In the genomic region with DNA sequence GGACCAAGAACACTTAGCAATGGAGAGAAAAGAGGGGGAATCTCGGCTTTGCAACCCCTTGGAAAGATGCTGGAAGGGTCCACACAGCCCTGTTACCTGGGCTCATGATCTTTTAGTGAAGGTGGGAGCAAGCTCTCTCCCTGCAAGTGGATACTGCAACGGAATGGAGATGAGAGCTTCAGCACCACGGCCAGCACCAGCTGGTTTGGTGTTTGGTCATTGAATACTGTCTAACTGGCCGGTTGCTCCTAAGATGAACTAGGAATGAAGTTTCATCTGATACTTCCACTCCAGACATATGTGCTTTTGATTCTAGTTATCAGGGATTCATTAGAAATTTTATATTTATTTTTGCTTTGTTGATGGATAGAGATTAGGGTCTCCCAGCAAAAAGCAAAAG, we compare ENCODE assay signal across 11 cellular contexts. TPM values are rescaled to one million over a fixed set of nuclear protein-coding genes. Genes with fewer than 3 reads are reported as not detected.
DNase-seq lines count a peak whose midpoint lies in the region; ATAC-seq and TF ChIP-seq lines count a peak whose summit lies in the region.
"Had no signal": no experiment of that assay in that cellular context is flagged by ENCODE, and none has a peak within 500 bp of the region (broad histone marks: within the 10 kb centered on the region; RNA-seq: fewer than 3 reads in every experiment).

No MANE protein-coding gene starts in this region.

- intact Hi-C loops in left ventricle myocardium superior (cut with micrococcal nuclease), result no loop called here

- H3K36me3 Mint-ChIP-seq in WTC11, result no peaks in the 10 kb centered on the region
- H3K36me3 Mint-ChIP-seq: CD4-positive, alpha-beta memory T cell had no signal

- H3K27me3 Mint-ChIP-seq in WTC11 (ENCODE audit: low read depth), result no peaks in the 10 kb centered on the region

- POLR2A ChIA-PET in WTC11 (lab: Charles Lee), result no interaction called here

- no peak for TF ChIP-seq CTCF in WTC11 (IDR thresholded peaks at IDR 0.05)

- no peak for ATAC-seq in WTC11
- no peak for ATAC-seq in left ventricle myocardium superior
- no peak for ATAC-seq in GM21526 (IDR thresholded peaks at IDR 0.05; ENCODE audit: low FRiP score, unreplicated experiment)
- ATAC-seq: sciatic nerve had no signal

- peak; percentile 11 for DNase-seq in stimulated activated CD4-positive, alpha-beta T cell treated with anti-CD3 and anti-CD28 coated beads, Interleukin-15, amount 100 ng/mL, for 24 hours
- no peak for DNase-seq in stimulated activated CD4-positive, alpha-beta T cell treated with anti-CD3 and anti-CD28 coated beads, Interleukin-4, amount 100 ng/mL, for 1 hour
- DNase-seq in WTC11 (ENCODE audit: low spot score), result peak; percentile 76
- peak; percentile 61 for DNase-seq in left ventricle myocardium superior
- no peak for DNase-seq in NCI-H2227 treated with DMSO at 0.1 percent for 48 hours (lab: John Stamatoyannopoulos, UW)
- no peak for DNase-seq in middle frontal gyrus (ENCODE audit: extremely low spot score, low spot score)
- DNase-seq in NCI-H1048 (lab: John Stamatoyannopoulos, UW), result no peak

- peaks cover 17% of the 10 kb centered on the region for H3K4me1 Mint-ChIP-seq in WTC11

- H3K9me3 Mint-ChIP-seq in WTC11, result no peaks in the 10 kb centered on the region
- H3K9me3 Mint-ChIP-seq: CD4-positive, alpha-beta memory T cell had no signal

- H3K27ac Mint-ChIP-seq in WTC11, result no peak overlapping the region
- H3K27ac Mint-ChIP-seq: CD4-positive, alpha-beta memory T cell had no signal

- H3K4me3 Mint-ChIP-seq in WTC11, result no peak overlapping the region
- H3K4me3 Mint-ChIP-seq: CD4-positive, alpha-beta memory T cell had no signal

- CTCF ChIA-PET in WTC11 (lab: Charles Lee), result interaction anchor here (0.6 to 11.9 kb wide), 10 partner anchors 28 to 270 kb away, joined by 3 to 151 read pairs (median 4); no protein-coding TSS in a partner anchor

TF ChIP-seq in WTC11, 78 proteins besides CTCF, POLR2A, EP300 and RAD21 (continues in another document):
- TF ChIP-seq JUN (CRISPR knock-in tag; IDR thresholded peaks at IDR 0.05), result peak; percentile 33; the same call in 1 of the 2 replicates
- TF ChIP-seq, protein P1, sequence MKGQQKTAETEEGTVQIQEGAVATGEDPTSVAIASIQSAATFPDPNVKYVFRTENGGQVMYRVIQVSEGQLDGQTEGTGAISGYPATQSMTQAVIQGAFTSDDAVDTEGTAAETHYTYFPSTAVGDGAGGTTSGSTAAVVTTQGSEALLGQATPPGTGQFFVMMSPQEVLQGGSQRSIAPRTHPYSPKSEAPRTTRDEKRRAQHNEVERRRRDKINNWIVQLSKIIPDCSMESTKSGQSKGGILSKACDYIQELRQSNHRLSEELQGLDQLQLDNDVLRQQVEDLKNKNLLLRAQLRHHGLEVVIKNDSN (CRISPR knock-in tag; IDR thresholded peaks at IDR 0.05), result 0 out of 2 replicates have a peak, but pooled peaks have one; percentile 17
- TF ChIP-seq ZNF232 (CRISPR knock-in tag; IDR thresholded peaks at IDR 0.05), result no peak
- TF ChIP-seq, protein P2, sequence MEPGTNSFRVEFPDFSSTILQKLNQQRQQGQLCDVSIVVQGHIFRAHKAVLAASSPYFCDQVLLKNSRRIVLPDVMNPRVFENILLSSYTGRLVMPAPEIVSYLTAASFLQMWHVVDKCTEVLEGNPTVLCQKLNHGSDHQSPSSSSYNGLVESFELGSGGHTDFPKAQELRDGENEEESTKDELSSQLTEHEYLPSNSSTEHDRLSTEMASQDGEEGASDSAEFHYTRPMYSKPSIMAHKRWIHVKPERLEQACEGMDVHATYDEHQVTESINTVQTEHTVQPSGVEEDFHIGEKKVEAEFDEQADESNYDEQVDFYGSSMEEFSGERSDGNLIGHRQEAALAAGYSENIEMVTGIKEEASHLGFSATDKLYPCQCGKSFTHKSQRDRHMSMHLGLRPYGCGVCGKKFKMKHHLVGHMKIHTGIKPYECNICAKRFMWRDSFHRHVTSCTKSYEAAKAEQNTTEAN (CRISPR knock-in tag; IDR thresholded peaks at IDR 0.05), result no peak
- TF ChIP-seq, protein P3, sequence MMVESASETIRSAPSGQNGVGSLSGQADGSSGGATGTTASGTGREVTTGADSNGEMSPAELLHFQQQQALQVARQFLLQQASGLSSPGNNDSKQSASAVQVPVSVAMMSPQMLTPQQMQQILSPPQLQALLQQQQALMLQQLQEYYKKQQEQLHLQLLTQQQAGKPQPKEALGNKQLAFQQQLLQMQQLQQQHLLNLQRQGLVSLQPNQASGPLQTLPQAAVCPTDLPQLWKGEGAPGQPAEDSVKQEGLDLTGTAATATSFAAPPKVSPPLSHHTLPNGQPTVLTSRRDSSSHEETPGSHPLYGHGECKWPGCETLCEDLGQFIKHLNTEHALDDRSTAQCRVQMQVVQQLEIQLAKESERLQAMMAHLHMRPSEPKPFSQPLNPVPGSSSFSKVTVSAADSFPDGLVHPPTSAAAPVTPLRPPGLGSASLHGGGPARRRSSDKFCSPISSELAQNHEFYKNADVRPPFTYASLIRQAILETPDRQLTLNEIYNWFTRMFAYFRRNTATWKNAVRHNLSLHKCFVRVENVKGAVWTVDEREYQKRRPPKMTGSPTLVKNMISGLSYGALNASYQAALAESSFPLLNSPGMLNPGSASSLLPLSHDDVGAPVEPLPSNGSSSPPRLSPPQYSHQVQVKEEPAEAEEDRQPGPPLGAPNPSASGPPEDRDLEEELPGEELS (CRISPR knock-in tag; IDR thresholded peaks at IDR 0.05), result peak; percentile 60; the same call in 1 of the 2 replicates
- TF ChIP-seq ZNF423 (CRISPR knock-in tag; IDR thresholded peaks at IDR 0.05), result no peak
- 0 out of 2 replicates have a peak, but pooled peaks have one; percentile 62 for TF ChIP-seq NFE2L1 (CRISPR knock-in tag; IDR thresholded peaks at IDR 0.05)
- TF ChIP-seq, protein P4, sequence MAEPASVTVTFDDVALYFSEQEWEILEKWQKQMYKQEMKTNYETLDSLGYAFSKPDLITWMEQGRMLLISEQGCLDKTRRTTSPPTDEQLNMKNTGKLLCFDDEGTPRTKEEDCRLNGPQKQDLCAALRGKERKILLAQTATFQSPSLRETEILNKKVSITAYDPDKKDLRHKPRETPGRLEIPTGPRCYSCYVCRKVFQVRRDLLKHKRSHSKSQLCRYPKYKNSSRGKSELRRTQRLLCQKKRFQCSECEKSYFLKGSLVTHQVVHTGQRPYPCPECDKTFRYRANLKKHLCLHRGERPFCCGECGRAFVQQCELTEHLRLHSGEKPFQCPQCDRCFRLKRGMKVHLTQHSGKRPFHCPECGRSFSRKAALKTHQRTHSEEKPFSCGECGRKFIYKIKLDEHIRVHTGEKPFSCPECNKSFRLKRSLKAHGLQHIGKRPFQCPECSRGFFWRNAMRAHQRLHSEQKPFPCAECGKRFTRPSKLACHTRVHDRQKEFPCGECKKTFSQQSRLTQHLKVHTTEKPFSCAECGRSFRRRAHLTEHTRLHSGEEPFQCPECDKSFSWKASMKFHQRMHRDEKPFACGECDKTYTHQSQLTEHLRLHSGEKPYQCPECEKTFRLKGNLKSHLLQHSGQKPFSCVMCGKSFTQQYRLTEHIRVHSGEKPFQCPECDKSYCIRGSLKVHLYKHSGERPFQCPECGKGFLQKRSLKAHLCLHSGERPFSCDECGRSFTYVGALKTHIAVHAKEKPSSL (CRISPR knock-in tag; conservative IDR thresholded peaks at IDR 0.05), result no peak
- TF ChIP-seq, protein P5, sequence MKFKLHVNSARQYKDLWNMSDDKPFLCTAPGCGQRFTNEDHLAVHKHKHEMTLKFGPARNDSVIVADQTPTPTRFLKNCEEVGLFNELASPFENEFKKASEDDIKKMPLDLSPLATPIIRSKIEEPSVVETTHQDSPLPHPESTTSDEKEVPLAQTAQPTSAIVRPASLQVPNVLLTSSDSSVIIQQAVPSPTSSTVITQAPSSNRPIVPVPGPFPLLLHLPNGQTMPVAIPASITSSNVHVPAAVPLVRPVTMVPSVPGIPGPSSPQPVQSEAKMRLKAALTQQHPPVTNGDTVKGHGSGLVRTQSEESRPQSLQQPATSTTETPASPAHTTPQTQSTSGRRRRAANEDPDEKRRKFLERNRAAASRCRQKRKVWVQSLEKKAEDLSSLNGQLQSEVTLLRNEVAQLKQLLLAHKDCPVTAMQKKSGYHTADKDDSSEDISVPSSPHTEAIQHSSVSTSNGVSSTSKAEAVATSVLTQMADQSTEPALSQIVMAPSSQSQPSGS (CRISPR knock-in tag; IDR thresholded peaks at IDR 0.05; ENCODE audit: borderline replicate concordance, low read depth), result no peak
- no peak for TF ChIP-seq NR1H2 (CRISPR knock-in tag; IDR thresholded peaks at IDR 0.05)
- TF ChIP-seq CREM (CRISPR knock-in tag; IDR thresholded peaks at IDR 0.05), result peak; percentile 58; the same call in 1 of the 2 replicates
- TF ChIP-seq, protein P6, sequence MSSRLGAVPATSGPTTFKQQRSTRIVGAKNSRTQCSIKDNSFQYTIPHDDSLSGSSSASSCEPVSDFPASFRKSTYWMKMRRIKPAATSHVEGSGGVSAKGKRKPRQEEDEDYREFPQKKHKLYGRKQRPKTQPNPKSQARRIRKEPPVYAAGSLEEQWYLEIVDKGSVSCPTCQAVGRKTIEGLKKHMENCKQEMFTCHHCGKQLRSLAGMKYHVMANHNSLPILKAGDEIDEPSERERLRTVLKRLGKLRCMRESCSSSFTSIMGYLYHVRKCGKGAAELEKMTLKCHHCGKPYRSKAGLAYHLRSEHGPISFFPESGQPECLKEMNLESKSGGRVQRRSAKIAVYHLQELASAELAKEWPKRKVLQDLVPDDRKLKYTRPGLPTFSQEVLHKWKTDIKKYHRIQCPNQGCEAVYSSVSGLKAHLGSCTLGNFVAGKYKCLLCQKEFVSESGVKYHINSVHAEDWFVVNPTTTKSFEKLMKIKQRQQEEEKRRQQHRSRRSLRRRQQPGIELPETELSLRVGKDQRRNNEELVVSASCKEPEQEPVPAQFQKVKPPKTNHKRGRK (CRISPR knock-in tag; IDR thresholded peaks at IDR 0.05; ENCODE audit: borderline replicate concordance), result 0 out of 2 replicates have a peak, but pooled peaks have one; percentile 37
- TF ChIP-seq ZNF263 (CRISPR knock-in tag; IDR thresholded peaks at IDR 0.05; ENCODE audit: low read depth), result no peak
- TF ChIP-seq, protein P7, sequence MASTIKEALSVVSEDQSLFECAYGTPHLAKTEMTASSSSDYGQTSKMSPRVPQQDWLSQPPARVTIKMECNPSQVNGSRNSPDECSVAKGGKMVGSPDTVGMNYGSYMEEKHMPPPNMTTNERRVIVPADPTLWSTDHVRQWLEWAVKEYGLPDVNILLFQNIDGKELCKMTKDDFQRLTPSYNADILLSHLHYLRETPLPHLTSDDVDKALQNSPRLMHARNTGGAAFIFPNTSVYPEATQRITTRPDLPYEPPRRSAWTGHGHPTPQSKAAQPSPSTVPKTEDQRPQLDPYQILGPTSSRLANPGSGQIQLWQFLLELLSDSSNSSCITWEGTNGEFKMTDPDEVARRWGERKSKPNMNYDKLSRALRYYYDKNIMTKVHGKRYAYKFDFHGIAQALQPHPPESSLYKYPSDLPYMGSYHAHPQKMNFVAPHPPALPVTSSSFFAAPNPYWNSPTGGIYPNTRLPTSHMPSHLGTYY (CRISPR knock-in tag; IDR thresholded peaks at IDR 0.05), result no peak
- TF ChIP-seq ATF1 (CRISPR knock-in tag; IDR thresholded peaks at IDR 0.05), result no peak

RNA-seq across cellular contexts. Expression of a gene that starts 16.3 kb away (rescaled TPM):
- 4.1 to 6.0 TPM (median 5.0 TPM) in 3 replicates for total RNA-seq in WTC11 (2021)
- not detected for total RNA-seq in left ventricle myocardium superior
- total RNA-seq: CD4-positive, alpha-beta memory T cell; sciatic nerve; tibial nerve had no signal

Comparison
In these comparisons a context has a peak if more than half of its experiments do, and no peak if none do; other contexts are left out.
1. DNase-seq: peak in stimulated activated CD4-positive, alpha-beta T cell treated with anti-CD3 and anti-CD28 coated beads, Interleukin-15, amount 100 ng/mL, for 24 hours (single experiment), WTC11 (single experiment) and left ventricle myocardium superior (single experiment); none in stimulated activated CD4-positive, alpha-beta T cell treated with anti-CD3 and anti-CD28 coated beads, Interleukin-4, amount 100 ng/mL, for 1 hour (single experiment), NCI-H2227 treated with DMSO at 0.1 percent for 48 hours (single experiment), middle frontal gyrus (single experiment) and NCI-H1048 (single experiment).